ENCODE assay signal across 10 cellular contexts in the genomic region with DNA sequence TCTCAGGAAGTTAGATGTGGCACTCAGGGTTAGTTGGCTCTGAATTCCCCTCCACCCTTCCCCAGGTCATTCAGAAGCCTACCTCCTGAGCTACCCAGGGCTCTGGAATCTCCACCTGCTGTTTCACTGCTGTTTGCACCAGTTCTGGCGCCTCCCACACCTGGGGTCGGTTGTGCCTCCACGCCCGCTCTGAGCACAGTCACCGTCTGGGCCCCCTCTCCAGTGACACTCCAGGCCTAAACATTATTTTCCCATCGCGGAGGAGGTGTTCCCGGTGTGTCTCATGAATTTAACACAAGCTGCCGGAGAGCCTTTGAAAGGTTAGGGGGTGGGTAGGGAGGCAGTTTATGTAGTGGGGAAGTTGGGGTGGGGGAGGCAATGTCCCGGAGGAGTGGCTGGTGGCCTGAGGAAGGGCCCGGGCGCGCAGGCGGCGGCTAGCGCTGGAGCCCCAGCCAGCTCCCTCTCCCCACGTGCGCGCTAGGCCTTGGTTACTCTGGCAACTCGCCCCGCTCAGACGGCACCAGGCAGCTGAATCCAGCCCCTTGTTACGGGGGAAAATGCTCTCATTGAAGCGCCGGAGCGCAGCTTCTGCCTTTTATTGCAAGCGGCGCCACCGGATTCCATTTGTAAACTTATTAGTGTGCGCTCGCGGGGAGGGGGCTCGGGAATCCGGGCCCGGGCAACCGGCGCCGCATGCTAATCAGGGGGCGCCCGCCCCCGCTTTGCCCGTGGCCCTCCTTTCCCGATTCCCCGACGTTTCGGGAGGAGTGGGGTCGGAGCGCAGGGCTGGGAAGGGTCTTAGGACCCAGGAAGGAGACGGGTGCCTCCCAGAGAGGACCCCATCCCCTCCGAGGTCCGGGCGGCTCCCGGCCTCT. TPM values are rescaled to one million over a fixed set of nuclear protein-coding genes. Genes with fewer than 3 reads are reported as not detected.
DNase-seq lines count a peak whose midpoint lies in the region; ATAC-seq and TF ChIP-seq lines count a peak whose summit lies in the region.
"Had no signal": no experiment of that assay in that cellular context is flagged by ENCODE, and none has a peak within 500 bp of the region (broad histone marks: within the 10 kb centered on the region; RNA-seq: fewer than 3 reads in every experiment).

No MANE protein-coding gene starts in this region.

- peaks cover 5% of the 10 kb centered on the region for H3K27me3 Mint-ChIP-seq in endothelial cell (ENCODE audit: unreplicated experiment)

- H3K4me1 ChIP-seq in A673 (ENCODE audit: insufficient read depth, low read length, poor library complexity, severe bottlenecking), result peaks cover 8% of the 10 kb centered on the region

- no peaks in the 10 kb centered on the region for H3K36me3 Mint-ChIP-seq in endothelial cell (ENCODE audit: low read depth, unreplicated experiment)
- H3K36me3 Mint-ChIP-seq: activated naive CD8-positive, alpha-beta T cell had no signal

- peaks cover 32% of the 10 kb centered on the region for H3K27me3 ChIP-seq in A673 (replicated peaks; ENCODE audit: insufficient read depth, low read depth, low read length, poor library complexity)

- H3K27ac ChIP-seq in A673 (ENCODE audit: low read depth, low read length, poor library complexity, severe bottlenecking), result no peak overlapping the region
- H3K27ac ChIP-seq: C4-2B had no signal

- H3K9me3 Mint-ChIP-seq in endothelial cell (ENCODE audit: unreplicated experiment), result no peaks in the 10 kb centered on the region

- H3K4me3 Mint-ChIP-seq in endothelial cell (ENCODE audit: unreplicated experiment), result no peak overlapping the region
- H3K4me3 Mint-ChIP-seq: activated naive CD8-positive, alpha-beta T cell had no signal

- H3K4me1 Mint-ChIP-seq in endothelial cell (ENCODE audit: unreplicated experiment), result peaks cover 29% of the 10 kb centered on the region

- BruUV-seq in A673 (replicated peaks; lab: Mats Ljungman, UMichigan), result no TSS peak

- CTCF ChIA-PET in A673 (lab: Charles Lee), result interaction anchor here (1.3 kb wide), 1 partner anchor 121 kb away, joined by 4 read pairs; no protein-coding TSS in a partner anchor

- H3K4me3 ChIP-seq in A673 (ENCODE audit: low read depth, low read length, poor library complexity, severe bottlenecking), result peak overlapping the region; percentile 47

- intact Hi-C loops in A673 (cut with micrococcal nuclease; ENCODE audit: unreplicated experiment), result no loop called here

- no peaks in the 10 kb centered on the region for H3K36me3 ChIP-seq in A673 (ENCODE audit: insufficient read depth, low read length, poor library complexity, severe bottlenecking)

- TF ChIP-seq CTCF in A673 (conservative IDR thresholded peaks at IDR 0.05; ENCODE audit: low read depth, low read length) (no peak), endothelial cell (IDR thresholded peaks at IDR 0.05; ENCODE audit: unreplicated experiment) (no peak)

- POLR2A ChIA-PET in A673 (lab: Charles Lee; ENCODE audit: low non-redundant PET), result no interaction called here

- no peaks in the 10 kb centered on the region for H3K9me3 ChIP-seq in A673 (ENCODE audit: low read depth, low read length, poor library complexity, severe bottlenecking)

- ATAC-seq in HG02870 (IDR thresholded peaks at IDR 0.05; ENCODE audit: unreplicated experiment), result no peak

- DNase-seq in A673 (ENCODE audit: low spot score) (peak; percentile 55), NCI-H1417 (lab: John Stamatoyannopoulos, UW) (peak; percentile 48 to 90 (median 78)), endothelial cell (ENCODE audit: low spot score) (peak; percentile 49), middle frontal gyrus (ENCODE audit: extremely low spot score, low spot score) (peak; percentile 79), NCI-H510A treated with DMSO at 0.1 percent for 48 hours (lab: John Stamatoyannopoulos, UW) (no peak), NCI-H1048 (lab: John Stamatoyannopoulos, UW) (no peak)
- no peak for DNase-seq in activated T-cell treated with anti-CD3 and anti-CD28 coated beads, Interleukin-2, amount 50 U/mL, for 48 hours

- H3K27ac Mint-ChIP-seq in endothelial cell (ENCODE audit: unreplicated experiment), result no peak overlapping the region
- H3K27ac Mint-ChIP-seq: activated naive CD8-positive, alpha-beta T cell had no signal

RNA-seq across cellular contexts. Expression of gene GRIK4, which starts 52.4 kb away (rescaled TPM):
- total RNA-seq in A673 (2021) (not detected in 2 replicates), endothelial cell (ENCODE audit: unreplicated experiment) (4.5 TPM)

Comparison
In these comparisons a context has a peak if more than half of its experiments do, and no peak if none do; other contexts are left out.
1. DNase-seq: peak in A673 (single experiment), NCI-H1417 (3 of 3), endothelial cell (single experiment) and middle frontal gyrus (single experiment); none in NCI-H510A treated with DMSO at 0.1 percent for 48 hours (single experiment), NCI-H1048 (single experiment) and activated T-cell treated with anti-CD3 and anti-CD28 coated beads, Interleukin-2, amount 50 U/mL, for 48 hours (0 of 2).